In the genomic region with DNA sequence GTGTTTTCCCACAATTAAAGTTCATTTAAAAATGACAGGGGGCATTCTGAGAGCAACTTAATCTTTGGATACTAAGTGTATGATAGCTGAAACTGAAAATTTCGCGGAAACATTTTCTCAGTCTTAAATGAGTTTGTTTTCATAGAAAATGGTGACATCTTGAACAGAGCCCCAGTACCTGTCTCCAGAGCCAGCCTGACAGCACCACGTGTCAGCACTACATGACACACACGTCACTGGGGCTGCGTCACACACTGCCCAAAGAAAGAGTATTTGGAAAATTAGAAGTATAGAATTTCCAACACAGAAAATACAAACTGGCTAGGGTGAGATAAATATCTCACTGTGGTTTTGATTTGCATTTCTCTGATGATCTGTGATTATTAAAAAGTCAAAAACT, we compare ENCODE assay signal across 1 cellular context.
TF ChIP-seq lines count a peak whose summit lies in the region.

No MANE protein-coding gene starts in this region.

TF ChIP-seq in HepG2, 621 proteins besides CTCF, POLR2A, EP300 and RAD21:
- TF ChIP-seq ZFP36 (IDR thresholded peaks at IDR 0.05; ENCODE audit: borderline replicate concordance, low read depth, low read length, partially characterized antibody) = no peak
- TF ChIP-seq, protein P1, sequence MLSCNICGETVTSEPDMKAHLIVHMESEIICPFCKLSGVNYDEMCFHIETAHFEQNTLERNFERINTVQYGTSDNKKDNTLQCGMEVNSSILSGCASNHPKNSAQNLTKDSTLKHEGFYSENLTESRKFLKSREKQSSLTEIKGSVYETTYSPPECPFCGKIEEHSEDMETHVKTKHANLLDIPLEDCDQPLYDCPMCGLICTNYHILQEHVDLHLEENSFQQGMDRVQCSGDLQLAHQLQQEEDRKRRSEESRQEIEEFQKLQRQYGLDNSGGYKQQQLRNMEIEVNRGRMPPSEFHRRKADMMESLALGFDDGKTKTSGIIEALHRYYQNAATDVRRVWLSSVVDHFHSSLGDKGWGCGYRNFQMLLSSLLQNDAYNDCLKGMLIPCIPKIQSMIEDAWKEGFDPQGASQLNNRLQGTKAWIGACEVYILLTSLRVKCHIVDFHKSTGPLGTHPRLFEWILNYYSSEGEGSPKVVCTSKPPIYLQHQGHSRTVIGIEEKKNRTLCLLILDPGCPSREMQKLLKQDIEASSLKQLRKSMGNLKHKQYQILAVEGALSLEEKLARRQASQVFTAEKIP (CRISPR knock-in tag; IDR thresholded peaks at IDR 0.05; ENCODE audit: borderline replicate concordance) = no peak
- 0 out of 2 replicates have a peak, but pooled peaks have one; percentile 45 for TF ChIP-seq CREB1 (IDR thresholded peaks at IDR 0.05)
- no peak for TF ChIP-seq CREB1 (CRISPR knock-in tag; IDR thresholded peaks at IDR 0.05)
TF ChIP-seq in HepG2: peak in this region for 1.
